ENCODE assay signal across 1 cellular context in the genomic region with DNA sequence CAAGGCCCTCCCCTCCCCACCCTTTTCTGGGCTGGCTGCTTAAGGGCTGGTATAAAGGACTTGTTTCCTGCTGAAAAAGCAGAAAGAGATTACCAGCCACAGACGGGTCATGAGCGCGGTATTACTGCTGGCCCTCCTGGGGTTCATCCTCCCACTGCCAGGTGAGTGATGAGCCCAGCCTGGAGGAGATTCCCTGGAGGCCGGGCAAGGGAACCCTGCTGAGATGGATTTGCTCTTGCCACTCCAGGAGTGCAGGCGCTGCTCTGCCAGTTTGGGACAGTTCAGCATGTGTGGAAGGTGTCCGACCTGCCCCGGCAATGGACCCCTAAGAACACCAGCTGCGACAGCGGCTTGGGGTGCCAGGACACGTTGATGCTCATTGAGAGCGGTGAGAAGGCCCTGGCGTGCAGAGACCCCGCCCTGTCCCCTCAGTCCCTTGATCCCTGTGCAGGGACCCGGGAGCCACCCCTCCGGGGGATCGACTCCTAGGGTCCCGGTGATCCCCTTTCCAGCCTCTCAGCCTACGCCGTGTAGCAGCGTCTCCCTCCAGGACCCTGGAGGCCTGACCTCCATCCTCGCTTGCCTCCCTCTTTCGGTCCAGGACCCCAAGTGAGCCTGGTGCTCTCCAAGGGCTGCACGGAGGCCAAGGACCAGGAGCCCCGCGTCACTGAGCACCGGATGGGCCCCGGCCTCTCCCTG.
TF ChIP-seq lines count a peak whose summit lies in the region.

A gene with protein sequence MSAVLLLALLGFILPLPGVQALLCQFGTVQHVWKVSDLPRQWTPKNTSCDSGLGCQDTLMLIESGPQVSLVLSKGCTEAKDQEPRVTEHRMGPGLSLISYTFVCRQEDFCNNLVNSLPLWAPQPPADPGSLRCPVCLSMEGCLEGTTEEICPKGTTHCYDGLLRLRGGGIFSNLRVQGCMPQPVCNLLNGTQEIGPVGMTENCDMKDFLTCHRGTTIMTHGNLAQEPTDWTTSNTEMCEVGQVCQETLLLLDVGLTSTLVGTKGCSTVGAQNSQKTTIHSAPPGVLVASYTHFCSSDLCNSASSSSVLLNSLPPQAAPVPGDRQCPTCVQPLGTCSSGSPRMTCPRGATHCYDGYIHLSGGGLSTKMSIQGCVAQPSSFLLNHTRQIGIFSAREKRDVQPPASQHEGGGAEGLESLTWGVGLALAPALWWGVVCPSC (plus strand): TSS at position 81 of the 699 bp plus-strand sequence. CDS start 29 bp downstream, at position 110.

TF ChIP-seq in IMR-90, 13 proteins besides CTCF, POLR2A, EP300 and RAD21:
- TF ChIP-seq, protein P1, sequence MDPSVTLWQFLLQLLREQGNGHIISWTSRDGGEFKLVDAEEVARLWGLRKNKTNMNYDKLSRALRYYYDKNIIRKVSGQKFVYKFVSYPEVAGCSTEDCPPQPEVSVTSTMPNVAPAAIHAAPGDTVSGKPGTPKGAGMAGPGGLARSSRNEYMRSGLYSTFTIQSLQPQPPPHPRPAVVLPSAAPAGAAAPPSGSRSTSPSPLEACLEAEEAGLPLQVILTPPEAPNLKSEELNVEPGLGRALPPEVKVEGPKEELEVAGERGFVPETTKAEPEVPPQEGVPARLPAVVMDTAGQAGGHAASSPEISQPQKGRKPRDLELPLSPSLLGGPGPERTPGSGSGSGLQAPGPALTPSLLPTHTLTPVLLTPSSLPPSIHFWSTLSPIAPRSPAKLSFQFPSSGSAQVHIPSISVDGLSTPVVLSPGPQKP (IDR thresholded peaks at IDR 0.05; ENCODE audit: borderline replicate concordance, low read depth, low read length): no peak
- TF ChIP-seq SMC3 (IDR thresholded peaks at IDR 0.05; ENCODE audit: low read depth, low read length) (no peak), FOS (IDR thresholded peaks at IDR 0.05; ENCODE audit: low read depth, low read length) (no peak), RCOR1 (IDR thresholded peaks at IDR 0.05; ENCODE audit: insufficient replicate concordance, low read length) (no peak), MAZ (IDR thresholded peaks at IDR 0.05; ENCODE audit: borderline replicate concordance, low read depth, low read length) (no peak), BHLHE40 (IDR thresholded peaks at IDR 0.05; ENCODE audit: low read depth, low read length) (no peak), NFE2L2 (IDR thresholded peaks at IDR 0.05; ENCODE audit: low read depth, low read length) (no peak), CEBPB (IDR thresholded peaks at IDR 0.05; ENCODE audit: low read depth, low read length) (no peak), CHD1 (IDR thresholded peaks at IDR 0.05; ENCODE audit: low read depth, low read length) (no peak), MXI1 (IDR thresholded peaks at IDR 0.05; ENCODE audit: borderline replicate concordance, low read depth, low read length) (no peak), RFX5 (IDR thresholded peaks at IDR 0.05; ENCODE audit: low read depth, low read length) (no peak)
- TF ChIP-seq, protein P2, sequence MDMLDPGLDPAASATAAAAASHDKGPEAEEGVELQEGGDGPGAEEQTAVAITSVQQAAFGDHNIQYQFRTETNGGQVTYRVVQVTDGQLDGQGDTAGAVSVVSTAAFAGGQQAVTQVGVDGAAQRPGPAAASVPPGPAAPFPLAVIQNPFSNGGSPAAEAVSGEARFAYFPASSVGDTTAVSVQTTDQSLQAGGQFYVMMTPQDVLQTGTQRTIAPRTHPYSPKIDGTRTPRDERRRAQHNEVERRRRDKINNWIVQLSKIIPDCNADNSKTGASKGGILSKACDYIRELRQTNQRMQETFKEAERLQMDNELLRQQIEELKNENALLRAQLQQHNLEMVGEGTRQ (IDR thresholded peaks at IDR 0.05; ENCODE audit: low read depth, low read length): no peak
